ENCODE assay signal across 9 cellular contexts in the genomic region with DNA sequence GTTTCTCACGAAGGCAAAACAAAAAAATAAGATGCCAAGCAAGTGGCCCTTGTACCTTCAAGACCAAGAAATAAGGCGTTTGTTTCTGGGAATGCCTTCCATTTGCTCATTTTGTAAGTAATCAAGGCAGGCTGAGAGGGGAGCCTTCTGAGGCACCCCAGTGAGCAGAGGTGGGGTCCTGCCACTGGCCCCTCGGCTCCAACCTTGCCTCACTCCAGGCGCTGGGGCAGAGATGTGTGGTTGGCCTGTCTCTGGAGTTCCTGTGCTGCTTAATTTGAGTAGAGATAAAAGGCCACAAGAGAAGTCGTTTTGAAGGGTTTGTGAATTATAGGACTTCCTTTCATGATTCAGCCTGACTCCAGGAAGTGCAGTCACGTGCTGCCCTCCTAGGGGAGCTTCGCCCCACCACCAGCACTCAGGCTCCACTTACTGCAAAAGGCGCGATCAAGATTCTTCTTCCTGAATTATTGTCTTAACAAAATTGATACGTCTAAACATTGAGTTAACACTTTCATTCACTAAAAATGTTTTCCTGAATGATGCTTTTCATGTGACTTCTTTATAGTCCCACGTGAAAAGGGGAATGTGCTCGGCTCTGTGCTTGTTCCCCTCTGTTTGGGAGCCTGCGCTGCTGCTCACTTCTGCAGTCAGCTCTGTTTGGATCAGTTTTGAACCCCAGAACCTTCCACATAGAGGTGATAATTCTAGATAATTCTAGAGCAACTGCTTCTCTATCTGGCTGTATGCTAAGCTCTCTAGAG. TPM values are rescaled to one million over a fixed set of nuclear protein-coding genes. Genes with fewer than 3 reads are reported as not detected.
A peak's percentile ranks its signal among the peaks of the same experiment; 100 is the strongest.
DNase-seq lines count a peak whose midpoint lies in the region; ATAC-seq lines count a peak whose summit lies in the region.
"Had no signal": no experiment of that assay in that cellular context is flagged by ENCODE, and none has a peak within 500 bp of the region (broad histone marks: within the 10 kb centered on the region; RNA-seq: fewer than 3 reads in every experiment).

No MANE protein-coding gene starts in this region.

- no peaks in the 10 kb centered on the region for H3K4me1 ChIP-seq in CD4-positive, CD25-positive, alpha-beta regulatory T cell (ENCODE audit: control insufficient read depth, insufficient read depth, low read length, poor library complexity, severe bottlenecking)

- H3K36me3 ChIP-seq in CD4-positive, CD25-positive, alpha-beta regulatory T cell (ENCODE audit: control insufficient read depth, insufficient read depth, low read length): no peaks in the 10 kb centered on the region

- no peak overlapping the region for H3K4me3 ChIP-seq in CD4-positive, CD25-positive, alpha-beta regulatory T cell (ENCODE audit: low read depth, low read length)

- H3K27ac ChIP-seq in CD4-positive, CD25-positive, alpha-beta regulatory T cell (ENCODE audit: insufficient read depth, low read length, poor library complexity, severe bottlenecking): no peak overlapping the region
- H3K27ac ChIP-seq: epithelial cell of prostate had no signal

- peaks cover 0 to 3% (median 0%) of the 10 kb centered on the region in 7 donors for H3K9me3 Mint-ChIP-seq in CD4-positive, CD25-positive, alpha-beta regulatory T cell

- H3K4me3 Mint-ChIP-seq in CD4-positive, CD25-positive, alpha-beta regulatory T cell: peak overlapping the region in 2 of 4 donors; percentile 3 to 58

- peaks cover 0 to 8% (median 2%) of the 10 kb centered on the region in 4 donors for H3K4me1 Mint-ChIP-seq in CD4-positive, CD25-positive, alpha-beta regulatory T cell

- no peaks in the 10 kb centered on the region for H3K36me3 Mint-ChIP-seq in CD4-positive, CD25-positive, alpha-beta regulatory T cell

- DNase-seq in CD4-positive, CD25-positive, alpha-beta regulatory T cell: peak in 1 of 3 donors; percentile 25
- peak; percentile 56 for DNase-seq in NCI-H69 (lab: John Stamatoyannopoulos, UW)
- peak; percentile 13 for DNase-seq in kidney tubule cell (ENCODE audit: low spot score)
- no peak for DNase-seq in stimulated activated CD8-positive, alpha-beta memory T cell treated with anti-CD3 and anti-CD28 coated beads, Interleukin-4, amount 100 ng/mL, for 48 hours
- DNase-seq in AG08395 (ENCODE audit: low spot score): no peak

- peak overlapping the region in 2 of 3 donors; percentile 14 to 52 for H3K27ac Mint-ChIP-seq in CD4-positive, CD25-positive, alpha-beta regulatory T cell

- peaks cover 8% of the 10 kb centered on the region for H3K27me3 Mint-ChIP-seq in CD4-positive, CD25-positive, alpha-beta regulatory T cell

- ATAC-seq in CD4-positive, CD25-positive, alpha-beta regulatory T cell (ENCODE audit: low read depth in 2 of 2): peak in 1 of 2 donors; percentile 34
- peak; percentile 47 for ATAC-seq in GM19467 (IDR thresholded peaks at IDR 0.05; ENCODE audit: unreplicated experiment)
- no peak for ATAC-seq in HG02571 (IDR thresholded peaks at IDR 0.05; ENCODE audit: unreplicated experiment)
- no peak for ATAC-seq in HG03196 (IDR thresholded peaks at IDR 0.05; ENCODE audit: unreplicated experiment)

- peaks cover 5% of the 10 kb centered on the region for H3K27me3 ChIP-seq in CD4-positive, CD25-positive, alpha-beta regulatory T cell (ENCODE audit: control insufficient read depth, insufficient read depth, low read length)

- H3K9me3 ChIP-seq in CD4-positive, CD25-positive, alpha-beta regulatory T cell (ENCODE audit: control insufficient read depth in 2 of 2, low read length in 2 of 2): no peaks in the 10 kb centered on the region

RNA-seq across cellular contexts. Expression of a gene that starts 13.7 kb away (rescaled TPM):
- total RNA-seq in CD4-positive, CD25-positive, alpha-beta regulatory T cell: 0.81 TPM
- polyA plus RNA-seq in CD4-positive, CD25-positive, alpha-beta regulatory T cell: under 1 TPM in 3 of 4 donors, not detected in 1; 0.13 to 0.72 (median 0.23) TPM

Comparison
In these comparisons a context has a peak if more than half of its experiments do, and no peak if none do; other contexts are left out.
1. DNase-seq: peak in NCI-H69 (single experiment) and kidney tubule cell (single experiment); none in stimulated activated CD8-positive, alpha-beta memory T cell treated with anti-CD3 and anti-CD28 coated beads, Interleukin-4, amount 100 ng/mL, for 48 hours (single experiment) and AG08395 (single experiment).